Comparison of ENCODE assay signal across 17 cellular contexts in genomic region chr2:227774895-227775842, GRCh38. TPM values are rescaled to one million over a fixed set of nuclear protein-coding genes. Genes with fewer than 3 reads are reported as not detected.
DNase-seq lines count a peak whose midpoint lies in the region; ATAC-seq and FAIRE-seq lines count a peak whose summit lies in the region.
"Had no signal": no experiment of that assay in that cellular context is flagged by ENCODE, and none has a peak within 500 bp of the region (broad histone marks: within the 10 kb centered on the region; RNA-seq: fewer than 3 reads in every experiment).

No MANE protein-coding gene starts in this region.

- intact Hi-C loops in activated naive CD4-positive, alpha-beta T cell treated with anti-CD3 and anti-CD28 coated beads for 36 hours (cut with micrococcal nuclease) = loop anchor here (1.0 kb wide), 4 partner anchors 30 to 109 kb away; no protein-coding TSS in a partner anchor
- intact Hi-C loops in left colon (cut with DNase I, micrococcal nuclease) = no loop called here

- in situ Hi-C loops in KBM-7 (cut with MboI; ENCODE audit: low pct_unique_long_range_greater_than_20kb, low sequenced_read_pairs) = no loop called here

- CTCF ChIA-PET in activated naive CD4-positive, alpha-beta T cell treated with anti-CD3 and anti-CD28 coated beads for 36 hours (lab: Charles Lee) = interaction anchor here (1.3 to 2.0 kb wide), 5 partner anchors 9 to 115 kb away, joined by 3 to 12 read pairs (median 4); partner anchors contain the start of gene CCL20
- CTCF ChIA-PET in activated naive CD4-positive, alpha-beta T cell treated with anti-CD3 and anti-CD28 coated beads, Interleukin-2, amount 10 ng/mL, durations not matched to agents 7 days and 5 days (lab: Charles Lee) = interaction anchor here (0.6 to 3.4 kb wide), 5 partner anchors 10 to 117 kb away, joined by 3 to 23 read pairs (median 4); no protein-coding TSS in a partner anchor
- CTCF ChIA-PET in activated CD4-positive, alpha-beta memory T cell treated with anti-CD3 and anti-CD28 coated beads, Interleukin-2, amount 10 ng/mL, durations not matched to agents 7 days and 5 days (lab: Charles Lee) = interaction anchor here (0.6 to 1.9 kb wide), 5 partner anchors 8 to 115 kb away, joined by 3 to 24 read pairs (median 5); no protein-coding TSS in a partner anchor

- POLR2A ChIA-PET in activated CD4-positive, alpha-beta memory T cell treated with anti-CD3 and anti-CD28 coated beads, Interleukin-2, amount 10 ng/mL, durations not matched to agents 7 days and 5 days (lab: Charles Lee) = interaction anchor here (1.1 kb wide), 1 partner anchor 7 kb away, joined by 4 read pairs; no protein-coding TSS in a partner anchor

- H3K27me3 Mint-ChIP-seq in activated naive CD4-positive, alpha-beta T cell treated with anti-CD3 and anti-CD28 coated beads for 36 hours (ENCODE audit: low read depth) = no peaks in the 10 kb centered on the region
- H3K27me3 Mint-ChIP-seq in activated naive CD4-positive, alpha-beta T cell treated with anti-CD3 and anti-CD28 coated beads, Interleukin-2, amount 10 ng/mL, durations not matched to agents 7 days and 5 days = no peaks in the 10 kb centered on the region
- no peaks in the 10 kb centered on the region for H3K27me3 Mint-ChIP-seq in activated CD4-positive, alpha-beta memory T cell treated with anti-CD3 and anti-CD28 coated beads, Interleukin-2, amount 10 ng/mL, durations not matched to agents 7 days and 5 days
- no peaks in the 10 kb centered on the region for H3K27me3 Mint-ChIP-seq in stimulated activated naive CD8-positive, alpha-beta T cell treated with anti-CD3 and anti-CD28 coated beads, Interleukin-15, Interleukin-2, amounts not matched to agents 100 ng/mL and 50 ng/mL, for 24 hours

- ATAC-seq in left colon (peak; percentile 93), HG03097 (IDR thresholded peaks at IDR 0.05; ENCODE audit: low FRiP score, unreplicated experiment) (no peak)
- ATAC-seq: CD8-positive, alpha-beta T cell; PC-3 had no signal

- no peak overlapping the region for H3K4me3 Mint-ChIP-seq in activated naive CD4-positive, alpha-beta T cell treated with anti-CD3 and anti-CD28 coated beads for 36 hours
- no peak overlapping the region for H3K4me3 Mint-ChIP-seq in activated naive CD4-positive, alpha-beta T cell treated with anti-CD3 and anti-CD28 coated beads, Interleukin-2, amount 10 ng/mL, durations not matched to agents 7 days and 5 days
- H3K4me3 Mint-ChIP-seq in activated CD4-positive, alpha-beta memory T cell treated with anti-CD3 and anti-CD28 coated beads, Interleukin-2, amount 10 ng/mL, durations not matched to agents 7 days and 5 days = no peak overlapping the region
- H3K4me3 Mint-ChIP-seq in stimulated activated naive CD8-positive, alpha-beta T cell treated with anti-CD3 and anti-CD28 coated beads, Interleukin-15, Interleukin-2, amounts not matched to agents 100 ng/mL and 50 ng/mL, for 24 hours = peak overlapping the region; percentile 28
- H3K4me3 Mint-ChIP-seq: B cell; CD8-positive, alpha-beta T cell had no signal

- no peaks in the 10 kb centered on the region for H3K9me3 Mint-ChIP-seq in activated naive CD4-positive, alpha-beta T cell treated with anti-CD3 and anti-CD28 coated beads for 36 hours
- H3K9me3 Mint-ChIP-seq in activated naive CD4-positive, alpha-beta T cell treated with anti-CD3 and anti-CD28 coated beads, Interleukin-2, amount 10 ng/mL, durations not matched to agents 7 days and 5 days = no peaks in the 10 kb centered on the region
- no peaks in the 10 kb centered on the region for H3K9me3 Mint-ChIP-seq in activated CD4-positive, alpha-beta memory T cell treated with anti-CD3 and anti-CD28 coated beads, Interleukin-2, amount 10 ng/mL, durations not matched to agents 7 days and 5 days
- no peaks in the 10 kb centered on the region for H3K9me3 Mint-ChIP-seq in stimulated activated naive CD8-positive, alpha-beta T cell treated with anti-CD3 and anti-CD28 coated beads, Interleukin-15, Interleukin-2, amounts not matched to agents 100 ng/mL and 50 ng/mL, for 24 hours
- H3K9me3 Mint-ChIP-seq: CD8-positive, alpha-beta T cell had no signal

- H3K27ac Mint-ChIP-seq in activated naive CD4-positive, alpha-beta T cell treated with anti-CD3 and anti-CD28 coated beads for 36 hours = peak overlapping the region; percentile 67
- H3K27ac Mint-ChIP-seq in activated naive CD4-positive, alpha-beta T cell treated with anti-CD3 and anti-CD28 coated beads, Interleukin-2, amount 10 ng/mL, durations not matched to agents 7 days and 5 days = no peak overlapping the region
- peak overlapping the region; percentile 55 for H3K27ac Mint-ChIP-seq in activated CD4-positive, alpha-beta memory T cell treated with anti-CD3 and anti-CD28 coated beads, Interleukin-2, amount 10 ng/mL, durations not matched to agents 7 days and 5 days
- H3K27ac Mint-ChIP-seq in stimulated activated naive CD8-positive, alpha-beta T cell treated with anti-CD3 and anti-CD28 coated beads, Interleukin-15, Interleukin-2, amounts not matched to agents 100 ng/mL and 50 ng/mL, for 24 hours = peak overlapping the region; percentile 73
- H3K27ac Mint-ChIP-seq: B cell; CD8-positive, alpha-beta T cell had no signal

- H3K4me1 Mint-ChIP-seq in activated naive CD4-positive, alpha-beta T cell treated with anti-CD3 and anti-CD28 coated beads for 36 hours (ENCODE audit: low read depth) = peaks cover 17% of the 10 kb centered on the region
- H3K4me1 Mint-ChIP-seq in activated naive CD4-positive, alpha-beta T cell treated with anti-CD3 and anti-CD28 coated beads, Interleukin-2, amount 10 ng/mL, durations not matched to agents 7 days and 5 days = peaks cover 2% of the 10 kb centered on the region
- peaks cover 10% of the 10 kb centered on the region for H3K4me1 Mint-ChIP-seq in activated CD4-positive, alpha-beta memory T cell treated with anti-CD3 and anti-CD28 coated beads, Interleukin-2, amount 10 ng/mL, durations not matched to agents 7 days and 5 days
- H3K4me1 Mint-ChIP-seq in stimulated activated naive CD8-positive, alpha-beta T cell treated with anti-CD3 and anti-CD28 coated beads, Interleukin-15, Interleukin-2, amounts not matched to agents 100 ng/mL and 50 ng/mL, for 24 hours (ENCODE audit: low read depth) = peaks cover 29% of the 10 kb centered on the region
- H3K4me1 Mint-ChIP-seq: B cell had no signal

- no peak for DNase-seq in activated naive CD4-positive, alpha-beta T cell treated with anti-CD3 and anti-CD28 coated beads for 36 hours
- DNase-seq in activated naive CD4-positive, alpha-beta T cell treated with anti-CD3 and anti-CD28 coated beads, Interleukin-2, amount 10 ng/mL, durations not matched to agents 7 days and 5 days = no peak
- DNase-seq in activated CD4-positive, alpha-beta memory T cell treated with anti-CD3 and anti-CD28 coated beads, Interleukin-2, amount 10 ng/mL, durations not matched to agents 7 days and 5 days = no peak
- DNase-seq in left colon (no peak), KBM-7 (no peak), RCC 7860 (ENCODE audit: low spot score) (no peak)
- DNase-seq: CD8-positive, alpha-beta T cell; DND-41; GF-D8; HCEC 1CT; KG1; NCI-H1092 had no signal

- H3K36me3 Mint-ChIP-seq in activated naive CD4-positive, alpha-beta T cell treated with anti-CD3 and anti-CD28 coated beads for 36 hours (ENCODE audit: low read depth) = no peaks in the 10 kb centered on the region
- no peaks in the 10 kb centered on the region for H3K36me3 Mint-ChIP-seq in activated naive CD4-positive, alpha-beta T cell treated with anti-CD3 and anti-CD28 coated beads, Interleukin-2, amount 10 ng/mL, durations not matched to agents 7 days and 5 days
- no peaks in the 10 kb centered on the region for H3K36me3 Mint-ChIP-seq in activated CD4-positive, alpha-beta memory T cell treated with anti-CD3 and anti-CD28 coated beads, Interleukin-2, amount 10 ng/mL, durations not matched to agents 7 days and 5 days (ENCODE audit: low read depth)
- no peaks in the 10 kb centered on the region for H3K36me3 Mint-ChIP-seq in stimulated activated naive CD8-positive, alpha-beta T cell treated with anti-CD3 and anti-CD28 coated beads, Interleukin-15, Interleukin-2, amounts not matched to agents 100 ng/mL and 50 ng/mL, for 24 hours (ENCODE audit: low read depth)
- H3K36me3 Mint-ChIP-seq: CD8-positive, alpha-beta T cell had no signal

- no peak for FAIRE-seq in RCC 7860 (lab: Jason Lieb, UNC)

RNA-seq across cellular contexts. Expression of gene SCYGR8, which starts 29.5 kb away (rescaled TPM):
- total RNA-seq in activated naive CD4-positive, alpha-beta T cell treated with anti-CD3 and anti-CD28 coated beads for 36 hours = not detected
- not detected for total RNA-seq in activated CD4-positive, alpha-beta memory T cell treated with anti-CD3 and anti-CD28 coated beads, Interleukin-2, amount 10 ng/mL, durations not matched to agents 7 days and 5 days
- total RNA-seq in left colon = not detected
- total RNA-seq: B cell; CD8-positive, alpha-beta T cell; M059J; PC-3 had no signal

RNA-seq across cellular contexts. Expression of gene CCL20, which starts 38.5 kb away (rescaled TPM):
- total RNA-seq in activated naive CD4-positive, alpha-beta T cell treated with anti-CD3 and anti-CD28 coated beads for 36 hours = 10 to 100 TPM in 1 of 2 experiments, 1 to 10 TPM in 1; 9.6 to 13.1 TPM
- 1 to 10 TPM; 3.6 to 4.7 TPM for total RNA-seq in activated CD4-positive, alpha-beta memory T cell treated with anti-CD3 and anti-CD28 coated beads, Interleukin-2, amount 10 ng/mL, durations not matched to agents 7 days and 5 days
- total RNA-seq in left colon = 10 to 100 TPM; 13.6 to 29.9 TPM
- total RNA-seq: B cell, M059J had no signal

RNA-seq across cellular contexts. Expression of gene SCYGR7, which starts 47.0 kb away (rescaled TPM):
- total RNA-seq in activated naive CD4-positive, alpha-beta T cell treated with anti-CD3 and anti-CD28 coated beads for 36 hours = not detected
- total RNA-seq in activated CD4-positive, alpha-beta memory T cell treated with anti-CD3 and anti-CD28 coated beads, Interleukin-2, amount 10 ng/mL, durations not matched to agents 7 days and 5 days = not detected
- not detected for total RNA-seq in left colon
- total RNA-seq: B cell; CD8-positive, alpha-beta T cell; M059J; PC-3 had no signal

RNA-seq across cellular contexts. Expression of gene SCYGR6, which starts 50.6 kb away (rescaled TPM):
- not detected for total RNA-seq in activated naive CD4-positive, alpha-beta T cell treated with anti-CD3 and anti-CD28 coated beads for 36 hours
- total RNA-seq in activated CD4-positive, alpha-beta memory T cell treated with anti-CD3 and anti-CD28 coated beads, Interleukin-2, amount 10 ng/mL, durations not matched to agents 7 days and 5 days = not detected
- not detected for total RNA-seq in left colon
- total RNA-seq: B cell; CD8-positive, alpha-beta T cell; M059J; PC-3 had no signal

RNA-seq across cellular contexts. Expression of gene SLC19A3, which starts 57.3 kb away (rescaled TPM):
- not detected for total RNA-seq in activated naive CD4-positive, alpha-beta T cell treated with anti-CD3 and anti-CD28 coated beads for 36 hours
- total RNA-seq in activated CD4-positive, alpha-beta memory T cell treated with anti-CD3 and anti-CD28 coated beads, Interleukin-2, amount 10 ng/mL, durations not matched to agents 7 days and 5 days = not detected
- 10 to 100 TPM in 1 of 2 donors, 1 to 10 TPM in 1; 8.5 to 15.2 TPM for total RNA-seq in left colon
- total RNA-seq: B cell; CD8-positive, alpha-beta T cell; M059J had no signal
